Comparison of ENCODE assay signal across 13 cellular contexts in genomic region chr20:50133474-50134217, GRCh38. TPM values are rescaled to one million over a fixed set of nuclear protein-coding genes. Genes with fewer than 3 reads are reported as not detected.
A peak's percentile ranks its signal among the peaks of the same experiment; 100 is the strongest.
DNase-seq lines count a peak whose midpoint lies in the region; ATAC-seq, FAIRE-seq and TF ChIP-seq lines count a peak whose summit lies in the region.
"Had no signal": no experiment of that assay in that cellular context is flagged by ENCODE, and none has a peak within 500 bp of the region (broad histone marks: within the 10 kb centered on the region; RNA-seq: fewer than 3 reads in every experiment).

No MANE protein-coding gene starts in this region.

- H3K27ac Mint-ChIP-seq in CD8-positive, alpha-beta memory T cell: peak overlapping the region in 4 of 8 donors; percentile 33 to 50 (median 42)
- H3K27ac Mint-ChIP-seq: activated CD4-positive, alpha-beta T cell treated with anti-CD3 and anti-CD28 coated beads for 36 hours; T-cell had no signal

- no TSS peak for BruUV-seq in K562 (replicated peaks; lab: Mats Ljungman, UMichigan)

- TF ChIP-seq RAD21 in K562 (CRISPR knock-in tag; conservative IDR thresholded peaks at IDR 0.05 in 1 of 2, IDR thresholded peaks at IDR 0.05 in 1 of 2): no peak

- no peak for DNase-seq in cardiac muscle cell (ENCODE audit: low read depth in 1 of 2, low spot score in 1 of 2)
- no peak for DNase-seq in Right ventricle myocardium superior
- no peak for DNase-seq in K562 (ENCODE audit: extremely low read depth in 1 of 4, low spot score in 3 of 4)
- peak in 2 of 3 donors; percentile 55 to 57 for DNase-seq in right cardiac atrium
- DNase-seq in testis: peak; percentile 62
- no peak for DNase-seq in mesenteric fat pad (ENCODE audit: low spot score)
- DNase-seq in CD8-positive, alpha-beta memory T cell: no peak
- no peak for DNase-seq in activated CD8-positive, alpha-beta memory T cell treated with anti-CD3 and anti-CD28 coated beads, Interleukin-2, amount 50 U/mL, for 48 hours
- DNase-seq: activated CD4-positive, alpha-beta T cell treated with anti-CD3 and anti-CD28 coated beads for 36 hours; body of pancreas; T-cell had no signal

- no peak for TF ChIP-seq POLR2A in K562 (conservative IDR thresholded peaks at IDR 0.05)
- TF ChIP-seq POLR2A in testis (IDR thresholded peaks at IDR 0.05): no peak

- H3K4me1 Mint-ChIP-seq in CD8-positive, alpha-beta memory T cell: peaks cover 7 to 21% (median 16%) of the 10 kb centered on the region in 3 donors

- H3K4me1 ChIP-seq in cardiac muscle cell (ENCODE audit: low read depth) (peaks cover 13% of the 10 kb centered on the region), K562 (replicated peaks in 1 of 2; ENCODE audit: control insufficient read depth in 2 of 2, insufficient read depth in 2 of 2, low read length in 2 of 2) (peaks cover 4 to 27% of the 10 kb centered on the region in 2 experiments; a peak in 4 of 5 replicates), right cardiac atrium (ENCODE audit: control insufficient read depth, insufficient read depth, low read length) (peaks cover 17% of the 10 kb centered on the region), testis (peaks cover 39% of the 10 kb centered on the region)
- no peaks in the 10 kb centered on the region for H3K4me1 ChIP-seq in CD8-positive, alpha-beta memory T cell (ENCODE audit: insufficient read depth, low read length)

- CTCF ChIA-PET in K562 (lab: Yijun Ruan, JAX; ENCODE audit: low intra/inter-chr PET ratio): no interaction called here
- CTCF ChIA-PET in CD8-positive, alpha-beta memory T cell (lab: Charles Lee): interaction anchor here (1.3 kb wide), 1 partner anchor 45 kb away, joined by 3 read pairs; no protein-coding TSS in a partner anchor

- intact Hi-C loops in Right ventricle myocardium superior (cut with DNase I) (no loop called here), K562 (cut with micrococcal nuclease) (no loop called here), right cardiac atrium (cut with DNase I) (no loop called here), testis (cut with DNase I; ENCODE audit: low total_unique reads) (no loop called here)

- no peaks in the 10 kb centered on the region; the same call in 1 of the 2 replicates for H4K20me1 ChIP-seq in K562 (replicated peaks; ENCODE audit: control insufficient read depth, insufficient read depth, low read length)

- peaks cover 3% of the 10 kb centered on the region for H3K9me1 ChIP-seq in K562 (ENCODE audit: control insufficient read depth, insufficient read depth, low read length)

- H3K9ac ChIP-seq in K562 (ENCODE audit: insufficient read depth in 1 of 2, low read depth in 2 of 2, low read length in 2 of 2): peak overlapping the region in 1 of 2 experiments; percentile 20; a peak in 1 of 4 replicates

- no peak for TF ChIP-seq EP300 in K562 (IDR thresholded peaks at IDR 0.05; ENCODE audit: low read length)

- TF ChIP-seq CTCF in cardiac muscle cell (IDR thresholded peaks at IDR 0.05; ENCODE audit: low read depth, low read length) (peak; percentile 17), K562 (IDR thresholded peaks at IDR 0.05 in 2 of 3, conservative IDR thresholded peaks at IDR 0.05 in 1 of 3; ENCODE audit: insufficient read depth in 2 of 3, low read depth in 1 of 3, low read length in 3 of 3) (0 out of 6 replicates have a peak, but pooled peaks of 2 of the 3 experiments have one; percentile 10 to 28), testis (IDR thresholded peaks at IDR 0.05) (peak in 1 of 3 experiments; percentile 8)

- no peaks in the 10 kb centered on the region for H3K27me3 ChIP-seq in cardiac muscle cell
- H3K27me3 ChIP-seq in K562 (ENCODE audit: control insufficient read depth in 2 of 2, insufficient read depth in 2 of 2, low read length in 2 of 2): no peaks in the 10 kb centered on the region
- no peaks in the 10 kb centered on the region for H3K27me3 ChIP-seq in right cardiac atrium (ENCODE audit: control insufficient read depth, insufficient read depth)
- H3K27me3 ChIP-seq in testis: no peaks in the 10 kb centered on the region
- H3K27me3 ChIP-seq in CD8-positive, alpha-beta memory T cell (ENCODE audit: insufficient read depth, low read length, poor library complexity, severe bottlenecking): no peaks in the 10 kb centered on the region
- H3K27me3 ChIP-seq: body of pancreas had no signal

- peaks cover 12% of the 10 kb centered on the region; the same call in 2 of the 3 replicates for H3K79me2 ChIP-seq in K562 (ENCODE audit: control insufficient read depth, insufficient read depth, low read length)

- 82% methylated on average over 9 of the region's 9 CpGs for WGBS in K562 (ENCODE audit: insufficient coverage, low coverage, missing lambda C conversion rate)
- 74% methylated on average over 9 of the region's 9 CpGs for WGBS in right cardiac atrium
- 65 to 66% methylated on average over 9 of the region's 9 CpGs for WGBS in testis, 2 donors

- H3K36me3 ChIP-seq in cardiac muscle cell (no peaks in the 10 kb centered on the region), K562 (ENCODE audit: control insufficient read depth, insufficient read depth, low read length) (peaks cover 75% of the 10 kb centered on the region; the same call in 2 of the 3 replicates), testis (ENCODE audit: low read depth, missing control alignments) (no peaks in the 10 kb centered on the region)
- peaks cover 18% of the 10 kb centered on the region for H3K36me3 ChIP-seq in CD8-positive, alpha-beta memory T cell (ENCODE audit: insufficient read depth, low read length)

- H2AFZ ChIP-seq in K562 (ENCODE audit: low read depth, low read length): no peak overlapping the region

- no peak for FAIRE-seq in K562 (lab: Jason Lieb, UNC)
- FAIRE-seq: urothelium cell line had no signal

- no peak overlapping the region for H3K4me3 Mint-ChIP-seq in CD8-positive, alpha-beta memory T cell
- H3K4me3 Mint-ChIP-seq: activated CD4-positive, alpha-beta T cell treated with anti-CD3 and anti-CD28 coated beads for 36 hours; T-cell had no signal

- in situ Hi-C loops in K562 (cut with MboI): no loop called here

- ATAC-seq in Right ventricle myocardium superior (ENCODE audit: poor library complexity): no peak
- ATAC-seq in K562: no peak
- no peak for ATAC-seq in right cardiac atrium
- ATAC-seq: activated CD4-positive, alpha-beta T cell treated with anti-CD3 and anti-CD28 coated beads for 36 hours; body of pancreas; esophagus mucosa had no signal

- no peak overlapping the region for H3K4me2 ChIP-seq in K562 (ENCODE audit: insufficient read depth, low read length)

- H3K36me3 Mint-ChIP-seq in CD8-positive, alpha-beta memory T cell: peaks cover 5 to 79% (median 10%) of the 10 kb centered on the region in 3 donors

- no peak overlapping the region for H3K4me3 ChIP-seq in cardiac muscle cell
- no peak overlapping the region for H3K4me3 ChIP-seq in K562
- H3K4me3 ChIP-seq in right cardiac atrium (ENCODE audit: low read length): no peak overlapping the region
- no peak overlapping the region for H3K4me3 ChIP-seq in testis
- H3K4me3 ChIP-seq in CD8-positive, alpha-beta memory T cell (ENCODE audit: low read length): no peak overlapping the region
- H3K4me3 ChIP-seq: body of pancreas had no signal

- H3K9me3 Mint-ChIP-seq in CD8-positive, alpha-beta memory T cell: no peaks in the 10 kb centered on the region
- H3K9me3 Mint-ChIP-seq: T-cell had no signal

- H3K27ac ChIP-seq in cardiac muscle cell: peak overlapping the region; percentile 97
- no peak overlapping the region for H3K27ac ChIP-seq in K562 (ENCODE audit: extremely low read depth, low read depth, low read length)
- no peak overlapping the region for H3K27ac ChIP-seq in right cardiac atrium (ENCODE audit: low read length)
- H3K27ac ChIP-seq in testis: no peak overlapping the region
- H3K27ac ChIP-seq in CD8-positive, alpha-beta memory T cell (ENCODE audit: low read depth, low read length): no peak overlapping the region
- H3K27ac ChIP-seq: body of pancreas had no signal

- POLR2A ChIA-PET in K562 (lab: Yijun Ruan, JAX): interaction anchor here (0.5 to 4.0 kb wide), 9 partner anchors 8 to 192 kb away, joined by 3 to 24 read pairs (median 3); partner anchors contain the start of gene SNAI1
- POLR2A ChIA-PET in CD8-positive, alpha-beta memory T cell (lab: Charles Lee): no interaction called here

- no peaks in the 10 kb centered on the region for H3K9me3 ChIP-seq in cardiac muscle cell (ENCODE audit: low read depth)
- no peaks in the 10 kb centered on the region for H3K9me3 ChIP-seq in K562 (replicated peaks; ENCODE audit: control insufficient read depth, insufficient read depth, low read depth, low read length)
- H3K9me3 ChIP-seq in right cardiac atrium (ENCODE audit: control insufficient read depth, low read length): no peaks in the 10 kb centered on the region
- no peaks in the 10 kb centered on the region for H3K9me3 ChIP-seq in testis
- no peaks in the 10 kb centered on the region for H3K9me3 ChIP-seq in CD8-positive, alpha-beta memory T cell (ENCODE audit: low read length)
- H3K9me3 ChIP-seq: body of pancreas had no signal

- H3K27me3 Mint-ChIP-seq in CD8-positive, alpha-beta memory T cell: no peaks in the 10 kb centered on the region
- H3K27me3 Mint-ChIP-seq: activated CD4-positive, alpha-beta T cell treated with anti-CD3 and anti-CD28 coated beads for 36 hours; T-cell had no signal

RNA-seq across cellular contexts. Expression of gene PEDS1, which starts 19.9 kb away (rescaled TPM):
- total RNA-seq in cardiac muscle cell: 36.9 and 38.4 TPM in 2 replicates
- 37.2 and 43.9 TPM in 2 replicates for polyA plus RNA-seq in cardiac muscle cell
- total RNA-seq in Right ventricle myocardium superior: 25.9 TPM
- 13.1 and 31.5 TPM in 2 replicates for total RNA-seq in K562 (2011; cell fraction: chromatin; rRNA removed; ENCODE audit: low replicate concordance)
- 28.4 and 33.9 TPM in 2 replicates for total RNA-seq in K562 (2011; cell fraction: nucleolus; rRNA removed)
- total RNA-seq in K562 (2011; cell fraction: nucleoplasm; rRNA removed): 33.6 and 54.6 TPM in 2 replicates
- total RNA-seq in K562 (2014; rRNA removed): 32.8 and 43.9 TPM in 2 replicates
- 11.4 and 17.1 TPM in 2 replicates for total RNA-seq in K562 (2014; rRNA removed; fragmentation: Illumina TruSeq; extraction: Trizol)
- total RNA-seq in K562 (2015; rRNA removed; fragmentation: Illumina TruSeq; extraction: Trizol): 24.7 and 24.9 TPM in 2 replicates
- total RNA-seq in K562 (2021): 28.0 and 28.5 TPM in 2 replicates
- 23.6 and 53.8 TPM in 2 replicates for polyA plus RNA-seq in K562 (2011; rRNA removed)
- 65.7 and 87.4 TPM in 2 replicates for polyA plus RNA-seq in K562 (2011; cell fraction: cytosol; rRNA removed)
- 22.6 and 23.4 TPM in 2 replicates for polyA plus RNA-seq in K562 (2011; cell fraction: nucleus; rRNA removed)
- polyA plus RNA-seq in K562 (2012): 24.6 and 36.8 TPM in 2 replicates
- polyA plus RNA-seq in K562 (2014; fragmentation: Illumina TruSeq; extraction: Trizol): 38.5 and 40.3 TPM in 2 replicates
- polyA plus RNA-seq in K562 (2014; fragmentation: Nextera tagmentation; extraction: Ambion mirVana): 1 to 10 TPM; 2.9 to 3.9 TPM
- 24.2 and 29.4 TPM in 2 replicates for polyA plus RNA-seq in K562 (2014; rRNA removed)
- polyA minus RNA-seq in K562 (2011; rRNA and poly(A)+ RNA removed): 33.6 and 49.2 TPM in 2 replicates
- polyA minus RNA-seq in K562 (2011; cell fraction: cytosol; rRNA and poly(A)+ RNA removed): 34.3 and 45.2 TPM in 2 replicates
- 4.0 and 5.9 TPM in 2 replicates for polyA minus RNA-seq in K562 (2011; cell fraction: nucleus; rRNA and poly(A)+ RNA removed)
- total RNA-seq in right cardiac atrium: 10 to 100 TPM; 19.3 to 25.2 (median 21.6) TPM
- polyA plus RNA-seq in right cardiac atrium: 26.8 TPM
- total RNA-seq in testis: 10 to 100 TPM; 40.1 to 45.5 TPM
- polyA plus RNA-seq in testis (ENCODE audit: insufficient read depth, low read depth, low replicate concordance): 39.3 TPM
- 44.1 TPM for total RNA-seq in mesenteric fat pad
- total RNA-seq in CD8-positive, alpha-beta memory T cell: 10 to 100 TPM; 20.2 to 23.6 TPM
- 26.9 TPM for polyA plus RNA-seq in CD8-positive, alpha-beta memory T cell

RNA-seq across cellular contexts. Expression of gene UBE2V1, which starts 20.7 kb away (rescaled TPM):
- total RNA-seq in cardiac muscle cell (64.0 and 126 TPM in 2 replicates), Right ventricle myocardium superior (77.8 TPM), K562 (2014; rRNA removed) (62.8 and 94.6 TPM in 2 replicates), K562 (2014; rRNA removed; fragmentation: Illumina TruSeq; extraction: Trizol) (93.0 and 107 TPM in 2 replicates), K562 (2015; rRNA removed; fragmentation: Illumina TruSeq; extraction: Trizol) (93.5 and 94.9 TPM in 2 replicates), K562 (2021) (113 and 119 TPM in 2 replicates), right cardiac atrium (100 to 1,000 TPM in 1 of 4 donors, 10 to 100 TPM in 3; 86.8 to 120 (median 91.9) TPM), testis (10 to 100 TPM; 78.1 to 80.5 TPM), mesenteric fat pad (89.0 TPM)
- polyA plus RNA-seq in cardiac muscle cell (164 and 173 TPM in 2 replicates), K562 (2011; rRNA removed) (112 and 129 TPM in 2 replicates), K562 (2014; fragmentation: Illumina TruSeq; extraction: Trizol) (237 and 271 TPM in 2 replicates), K562 (2014; fragmentation: Nextera tagmentation; extraction: Ambion mirVana) (100 to 1,000 TPM; 145 to 357 TPM), K562 (2014; rRNA removed) (146 and 170 TPM in 2 replicates), right cardiac atrium (86.0 TPM), testis (ENCODE audit: insufficient read depth, low read depth, low replicate concordance) (121 TPM)
- 218 and 364 TPM in 2 replicates for total RNA-seq in K562 (2011; cell fraction: chromatin; rRNA removed; ENCODE audit: low replicate concordance)
- 115 and 134 TPM in 2 replicates for total RNA-seq in K562 (2011; cell fraction: nucleolus; rRNA removed)
- 295 and 429 TPM in 2 replicates for total RNA-seq in K562 (2011; cell fraction: nucleoplasm; rRNA removed)
- 77.3 and 148 TPM in 2 replicates for polyA plus RNA-seq in K562 (2011; cell fraction: cytosol; rRNA removed)
- 118 and 127 TPM in 2 replicates for polyA plus RNA-seq in K562 (2011; cell fraction: nucleus; rRNA removed)
- 139 and 160 TPM in 2 replicates for polyA plus RNA-seq in K562 (2012)
- 132 and 142 TPM in 2 replicates for polyA minus RNA-seq in K562 (2011; rRNA and poly(A)+ RNA removed)
- polyA minus RNA-seq in K562 (2011; cell fraction: cytosol; rRNA and poly(A)+ RNA removed): 41.7 and 44.1 TPM in 2 replicates
- 67.2 and 111 TPM in 2 replicates for polyA minus RNA-seq in K562 (2011; cell fraction: nucleus; rRNA and poly(A)+ RNA removed)
- total RNA-seq in CD8-positive, alpha-beta memory T cell: 100 to 1,000 TPM; 160 to 183 TPM
- polyA plus RNA-seq in CD8-positive, alpha-beta memory T cell: 176 TPM

RNA-seq across cellular contexts. Expression of gene CEBPB, which starts 57.0 kb away (rescaled TPM):
- total RNA-seq in cardiac muscle cell (18.2 and 22.0 TPM in 2 replicates), Right ventricle myocardium superior (57.3 TPM), K562 (2014; rRNA removed) (41.7 and 51.5 TPM in 2 replicates), K562 (2014; rRNA removed; fragmentation: Illumina TruSeq; extraction: Trizol) (8.1 and 8.3 TPM in 2 replicates), K562 (2015; rRNA removed; fragmentation: Illumina TruSeq; extraction: Trizol) (5.7 and 6.6 TPM in 2 replicates), K562 (2021) (68.2 and 72.6 TPM in 2 replicates), right cardiac atrium (10 to 100 TPM; 46.2 to 92.4 (median 64.3) TPM), testis (10 to 100 TPM; 25.9 to 40.0 TPM), mesenteric fat pad (434 TPM)
- polyA plus RNA-seq in cardiac muscle cell (22.9 and 30.8 TPM in 2 replicates), K562 (2011; rRNA removed) (7.8 and 10.8 TPM in 2 replicates), K562 (2014; fragmentation: Illumina TruSeq; extraction: Trizol) (4.6 and 6.8 TPM in 2 replicates), K562 (2014; fragmentation: Nextera tagmentation; extraction: Ambion mirVana) (1 to 10 TPM; 1.2 to 1.5 TPM), K562 (2014; rRNA removed) (47.7 and 57.9 TPM in 2 replicates), right cardiac atrium (16.4 TPM), testis (ENCODE audit: insufficient read depth, low read depth, low replicate concordance) (11.3 TPM)
- 3.3 and 9.2 TPM in 2 replicates for total RNA-seq in K562 (2011; cell fraction: chromatin; rRNA removed; ENCODE audit: low replicate concordance)
- total RNA-seq in K562 (2011; cell fraction: nucleolus; rRNA removed): 18.3 and 19.3 TPM in 2 replicates
- total RNA-seq in K562 (2011; cell fraction: nucleoplasm; rRNA removed): 8.7 and 9.0 TPM in 2 replicates
- polyA plus RNA-seq in K562 (2011; cell fraction: cytosol; rRNA removed): 12.1 and 32.2 TPM in 2 replicates
- polyA plus RNA-seq in K562 (2011; cell fraction: nucleus; rRNA removed): 15.5 and 18.1 TPM in 2 replicates
- 16.9 and 44.3 TPM in 2 replicates for polyA plus RNA-seq in K562 (2012)
- 1.3 and 1.5 TPM in 2 replicates for polyA minus RNA-seq in K562 (2011; rRNA and poly(A)+ RNA removed)
- polyA minus RNA-seq in K562 (2011; cell fraction: cytosol; rRNA and poly(A)+ RNA removed): 10.1 and 19.9 TPM in 2 replicates
- polyA minus RNA-seq in K562 (2011; cell fraction: nucleus; rRNA and poly(A)+ RNA removed): 9.3 and 11.7 TPM in 2 replicates
- total RNA-seq in CD8-positive, alpha-beta memory T cell: 10 to 100 TPM; 25.3 to 29.1 TPM
- 27.0 TPM for polyA plus RNA-seq in CD8-positive, alpha-beta memory T cell

Comparison
In these comparisons a context has a peak if more than half of its experiments do, and no peak if none do; other contexts are left out.
1. DNase-seq: peak in right cardiac atrium (2 of 3) and testis (single experiment); none in cardiac muscle cell (0 of 2), Right ventricle myocardium superior (single experiment), K562 (0 of 4), mesenteric fat pad (single experiment), CD8-positive, alpha-beta memory T cell (0 of 5) and activated CD8-positive, alpha-beta memory T cell treated with anti-CD3 and anti-CD28 coated beads, Interleukin-2, amount 50 U/mL, for 48 hours (single experiment).